11 cellular contexts compared by ENCODE assay signal in the genomic region with DNA sequence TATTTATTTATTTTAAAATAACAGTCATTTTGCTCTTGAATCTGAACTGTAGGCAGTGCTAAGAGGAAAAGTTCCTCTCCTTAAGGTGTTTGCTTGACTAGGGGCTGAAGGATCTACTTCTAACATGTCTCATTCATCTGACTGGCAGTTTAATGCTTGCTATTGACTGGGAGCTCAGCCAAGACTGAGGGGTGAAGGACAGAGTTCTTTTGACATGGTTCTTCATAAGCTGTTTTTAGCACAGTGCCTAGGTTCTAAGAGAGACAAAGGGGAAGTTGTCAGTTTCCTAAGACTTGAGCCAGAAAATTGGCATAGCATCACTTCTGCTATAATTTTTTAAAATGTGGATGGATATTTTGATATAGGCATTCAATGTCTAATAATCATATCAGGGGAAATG.
DNase-seq lines count a peak whose midpoint lies in the region; ATAC-seq and TF ChIP-seq lines count a peak whose summit lies in the region.
"Had no signal": no experiment of that assay in that cellular context is flagged by ENCODE, and none has a peak within 500 bp of the region (broad histone marks: within the 10 kb centered on the region; RNA-seq: fewer than 3 reads in every experiment).

No MANE protein-coding gene starts in this region.

- H3K27me3 Mint-ChIP-seq in activated T-cell treated with anti-CD3 and anti-CD28 coated beads, Interleukin-2, amount 50 U/mL, for 72 hours (ENCODE audit: low read depth): no peaks in the 10 kb centered on the region
- H3K27me3 Mint-ChIP-seq: activated naive CD8-positive, alpha-beta T cell had no signal

- peak; percentile 96 for ATAC-seq in left lung
- ATAC-seq in GM18909 (IDR thresholded peaks at IDR 0.05; ENCODE audit: poor library complexity, unreplicated experiment): no peak
- ATAC-seq in activated T-cell treated with anti-CD3 and anti-CD28 coated beads, Interleukin-2, amount 50 U/mL, for 72 hours (replicated peaks in 1 of 2): no peak

- H3K4me1 ChIP-seq in left lung: peaks cover 4% of the 10 kb centered on the region in 2 donors

- no peaks in the 10 kb centered on the region for H3K27me3 ChIP-seq in left lung
- H3K27me3 ChIP-seq: BLaER1, esophagus muscularis mucosa had no signal

- no peaks in the 10 kb centered on the region for H3K36me3 ChIP-seq in left lung
- H3K36me3 ChIP-seq: BLaER1, esophagus muscularis mucosa had no signal

- DNase-seq in COR-L47 (lab: John Stamatoyannopoulos, UW) (peak; percentile 0), HCEC 1CT (peak; percentile 19), SIG-M5 (lab: John Stamatoyannopoulos, UW) (peak; percentile 84), left lung (peak in 1 of 2 donors; percentile 47), NCI-H1417 treated with DMSO at 0.1 percent for 48 hours (lab: John Stamatoyannopoulos, UW) (no peak), RKO (ENCODE audit: low spot score) (no peak)
- DNase-seq in activated T-cell treated with anti-CD3 and anti-CD28 coated beads, Interleukin-2, amount 50 U/mL, for 72 hours: no peak

- H3K36me3 Mint-ChIP-seq in activated T-cell treated with anti-CD3 and anti-CD28 coated beads, Interleukin-2, amount 50 U/mL, for 72 hours (ENCODE audit: insufficient read depth in 2 of 2): peaks cover 8% of the 10 kb centered on the region in 2 donors

- peaks cover 5 to 9% of the 10 kb centered on the region in 2 donors for H3K9me3 Mint-ChIP-seq in activated T-cell treated with anti-CD3 and anti-CD28 coated beads, Interleukin-2, amount 50 U/mL, for 72 hours

- H3K4me1 Mint-ChIP-seq in activated T-cell treated with anti-CD3 and anti-CD28 coated beads, Interleukin-2, amount 50 U/mL, for 72 hours (ENCODE audit: low read depth): no peaks in the 10 kb centered on the region

- no peak overlapping the region for H3K27ac Mint-ChIP-seq in activated T-cell treated with anti-CD3 and anti-CD28 coated beads, Interleukin-2, amount 50 U/mL, for 72 hours
- H3K27ac Mint-ChIP-seq: activated naive CD8-positive, alpha-beta T cell had no signal

- TF ChIP-seq CTCF in left lung (IDR thresholded peaks at IDR 0.05): no peak

- intact Hi-C loops in left lung (cut with DNase I): no loop called here

- H3K4me3 Mint-ChIP-seq in activated T-cell treated with anti-CD3 and anti-CD28 coated beads, Interleukin-2, amount 50 U/mL, for 72 hours: no peak overlapping the region
- H3K4me3 Mint-ChIP-seq: activated naive CD8-positive, alpha-beta T cell had no signal

- H3K27ac ChIP-seq in left lung: no peak overlapping the region
- H3K27ac ChIP-seq: BLaER1, esophagus muscularis mucosa had no signal

- H3K4me3 ChIP-seq in left lung: no peak overlapping the region
- H3K4me3 ChIP-seq: BLaER1, esophagus muscularis mucosa had no signal

- peaks cover 0 to 17% of the 10 kb centered on the region in 2 donors for H3K9me3 ChIP-seq in left lung

Comparison
In these comparisons a context has a peak if more than half of its experiments do, and no peak if none do; other contexts are left out.
1. DNase-seq: peak in COR-L47 (single experiment), HCEC 1CT (single experiment) and SIG-M5 (single experiment); none in NCI-H1417 treated with DMSO at 0.1 percent for 48 hours (single experiment), RKO (single experiment) and activated T-cell treated with anti-CD3 and anti-CD28 coated beads, Interleukin-2, amount 50 U/mL, for 72 hours (0 of 2).